8 cellular contexts compared by ENCODE assay signal in the genomic region with DNA sequence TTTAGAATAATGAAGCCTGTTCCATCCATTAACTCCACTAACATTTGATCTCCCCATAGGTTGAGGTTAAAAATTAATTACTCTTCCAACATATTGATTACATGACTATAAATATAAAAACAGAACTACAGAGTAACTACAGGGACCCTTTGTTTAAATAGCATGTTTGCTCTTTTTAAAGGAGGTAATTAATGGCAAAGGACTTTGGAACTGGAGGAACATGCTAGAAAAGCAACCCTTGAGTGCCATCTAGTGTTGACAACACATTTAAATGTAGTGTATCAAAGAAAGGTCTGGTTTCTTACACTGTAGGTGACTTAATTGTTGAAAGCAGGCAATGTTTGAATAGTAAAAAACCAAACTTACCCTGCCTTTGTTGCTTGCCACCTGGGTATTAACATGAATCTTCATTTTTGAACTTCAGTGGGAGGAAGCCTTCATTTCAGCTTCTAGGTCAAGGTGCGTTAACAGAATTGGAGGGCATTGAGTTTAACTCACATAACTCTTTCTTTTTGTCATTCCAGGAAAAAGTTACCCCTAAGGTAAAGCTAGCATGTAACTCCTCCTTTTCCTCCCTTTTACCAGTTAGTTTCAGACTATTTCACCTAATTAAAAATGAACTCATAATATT. TPM values are rescaled to one million over a fixed set of nuclear protein-coding genes. Genes with fewer than 3 reads are reported as not detected.
DNase-seq lines count a peak whose midpoint lies in the region; ATAC-seq and TF ChIP-seq lines count a peak whose summit lies in the region.

No MANE protein-coding gene starts in this region.

- H3K27me3 ChIP-seq in liver (ENCODE audit: control insufficient read depth in 4 of 4, insufficient read depth in 4 of 4, low read length in 3 of 4): no peaks in the 10 kb centered on the region
- H3K27me3 ChIP-seq in upper lobe of left lung: no peaks in the 10 kb centered on the region

- 37% methylated on average over 1 of the region's 1 CpG for WGBS in liver
- WGBS in upper lobe of left lung, 2 donors: 86 to 87% methylated on average over 1 of the region's 1 CpG

- TF ChIP-seq POLR2A in upper lobe of left lung (IDR thresholded peaks at IDR 0.05): no peak

- peak overlapping the region in 1 of 2 donors; percentile 46 for H3K9ac ChIP-seq in liver (ENCODE audit: low read depth in 1 of 2, low read length in 2 of 2)

- DNase-seq in D341Med (ENCODE audit: low spot score) (peak; percentile 32), Kasumi-1 (lab: John Stamatoyannopoulos, UW) (peak; percentile 72 to 78), OCI-M2 (lab: John Stamatoyannopoulos, UW; ENCODE audit: unreplicated experiment) (peak; percentile 67), dermis blood vessel endothelial cell (peak; percentile 87), upper lobe of left lung (no peak)

- H3K27ac ChIP-seq in liver (ENCODE audit: low read depth in 1 of 2, low read length in 2 of 2): peak overlapping the region; percentile 75 to 78
- H3K27ac ChIP-seq in upper lobe of left lung: peak overlapping the region in 1 of 4 donors; percentile 3

- TF ChIP-seq CTCF in liver (IDR thresholded peaks at IDR 0.05; ENCODE audit: low read depth, low read length, missing input control) (peak; percentile 61), upper lobe of left lung (IDR thresholded peaks at IDR 0.05) (peak; percentile 31 to 73 (median 60))

- ATAC-seq in GM19395 (IDR thresholded peaks at IDR 0.05; ENCODE audit: unreplicated experiment): peak; percentile 73
- ATAC-seq in upper lobe of left lung (ENCODE audit: low FRiP score in 2 of 2): peak; percentile 65 to 86
- no peak for ATAC-seq in GM21825 (IDR thresholded peaks at IDR 0.05; ENCODE audit: unreplicated experiment)

- peak; percentile 94 to 95 for TF ChIP-seq RAD21 in liver (IDR thresholded peaks at IDR 0.05)

- H3K9me3 ChIP-seq in liver (ENCODE audit: control insufficient read depth in 4 of 4, low read length in 3 of 4): no peaks in the 10 kb centered on the region
- no peaks in the 10 kb centered on the region for H3K9me3 ChIP-seq in upper lobe of left lung

- H3K4me3 ChIP-seq in liver (ENCODE audit: low read depth in 1 of 3, low read length in 3 of 3) (no peak overlapping the region), upper lobe of left lung (no peak overlapping the region)

- H3K4me1 ChIP-seq in liver (ENCODE audit: control insufficient read depth in 4 of 4, insufficient read depth in 4 of 4, low read length in 3 of 4): peaks cover 6 to 40% (median 33%) of the 10 kb centered on the region in 4 donors
- peaks cover 0 to 12% (median 4%) of the 10 kb centered on the region in 4 donors for H3K4me1 ChIP-seq in upper lobe of left lung

- H3K36me3 ChIP-seq in liver (ENCODE audit: control insufficient read depth in 4 of 4, insufficient read depth in 3 of 4, low read depth in 1 of 4, low read length in 3 of 4): no peaks in the 10 kb centered on the region
- no peaks in the 10 kb centered on the region for H3K36me3 ChIP-seq in upper lobe of left lung

- no peak for TF ChIP-seq EP300 in upper lobe of left lung (IDR thresholded peaks at IDR 0.05)

TF ChIP-seq in liver, 16 proteins besides CTCF, POLR2A, EP300 and RAD21:
- TF ChIP-seq, protein P1, sequence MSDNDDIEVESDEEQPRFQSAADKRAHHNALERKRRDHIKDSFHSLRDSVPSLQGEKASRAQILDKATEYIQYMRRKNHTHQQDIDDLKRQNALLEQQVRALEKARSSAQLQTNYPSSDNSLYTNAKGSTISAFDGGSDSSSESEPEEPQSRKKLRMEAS (IDR thresholded peaks at IDR 0.05): no peak
- TF ChIP-seq GABPA (IDR thresholded peaks at IDR 0.05 in 1 of 2, conservative IDR thresholded peaks at IDR 0.05 in 1 of 2) (no peak), RXRA (IDR thresholded peaks at IDR 0.05) (peak; percentile 26 to 54), HNF4A (conservative IDR thresholded peaks at IDR 0.05) (peak; percentile 91 to 92), FOXA1 (IDR thresholded peaks at IDR 0.05) (no peak), JUND (IDR thresholded peaks at IDR 0.05) (peak in 1 of 2 donors; percentile 31), HNF4G (IDR thresholded peaks at IDR 0.05) (peak; percentile 94), SP1 (IDR thresholded peaks at IDR 0.05) (peak; percentile 71), EGR1 (IDR thresholded peaks at IDR 0.05; ENCODE audit: low read depth in 2 of 2) (no peak), YY1 (IDR thresholded peaks at IDR 0.05) (no peak)
- TF ChIP-seq, protein P2, sequence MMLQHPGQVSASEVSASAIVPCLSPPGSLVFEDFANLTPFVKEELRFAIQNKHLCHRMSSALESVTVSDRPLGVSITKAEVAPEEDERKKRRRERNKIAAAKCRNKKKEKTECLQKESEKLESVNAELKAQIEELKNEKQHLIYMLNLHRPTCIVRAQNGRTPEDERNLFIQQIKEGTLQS (IDR thresholded peaks at IDR 0.05): no peak
TF ChIP-seq in liver: peak in this region for 5.

RNA-seq across cellular contexts. Expression of a gene that starts 52.6 kb away (rescaled TPM):
- total RNA-seq in dermis blood vessel endothelial cell: 393 and 583 TPM in 2 replicates
- total RNA-seq in liver: 10 to 100 TPM; 64.3 to 90.0 TPM
- 10 to 100 TPM; 45.1 to 73.9 TPM for polyA plus RNA-seq in liver
- 100 to 1,000 TPM in 4 of 6 donors, 10 to 100 TPM in 2; 45.1 to 260 (median 168) TPM for total RNA-seq in upper lobe of left lung

Comparison
In these comparisons a context has a peak if more than half of its experiments do, and no peak if none do; other contexts are left out.
1. DNase-seq: peak in D341Med (single experiment), Kasumi-1 (2 of 2), OCI-M2 (single experiment) and dermis blood vessel endothelial cell (single experiment); none in upper lobe of left lung (0 of 2).